Comparison of ENCODE assay signal across 1 cellular context in the genomic region with DNA sequence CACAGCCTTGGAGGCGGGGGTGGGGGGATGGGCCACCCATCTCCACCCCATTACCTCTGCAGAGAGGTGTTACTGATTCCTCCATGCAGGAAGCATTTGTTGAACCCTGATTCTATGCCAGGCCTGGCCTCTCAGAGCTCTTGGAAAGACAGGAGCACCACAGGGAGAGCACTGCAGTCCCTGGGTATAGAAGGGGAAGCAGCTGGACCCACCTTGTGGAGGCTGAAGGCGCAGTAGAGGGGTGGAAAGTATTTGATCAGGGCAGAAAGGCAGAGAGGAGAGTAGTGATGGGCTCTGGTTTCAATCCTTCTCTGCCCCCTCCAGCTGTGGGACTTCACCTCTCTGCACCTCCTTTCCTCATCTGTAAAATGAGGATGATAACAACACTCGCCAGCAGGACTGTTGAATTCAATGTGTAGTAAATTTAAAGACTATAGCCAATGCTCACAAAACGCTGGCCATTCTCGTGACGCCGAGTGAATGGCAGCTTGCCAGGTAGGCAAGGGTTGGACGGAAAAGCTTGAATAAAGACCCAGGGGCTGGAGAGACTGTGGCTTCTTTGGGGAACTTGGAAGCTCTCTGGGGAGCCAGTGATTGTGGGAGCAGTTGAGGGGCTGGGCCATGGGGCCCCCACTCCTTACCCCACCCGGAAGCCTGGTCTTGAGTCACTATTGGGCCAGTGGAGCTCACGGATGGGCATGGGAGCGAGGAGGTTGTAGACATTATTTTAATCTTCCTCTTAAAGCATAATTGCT.
TF ChIP-seq lines count a peak whose summit lies in the region.

No MANE protein-coding gene starts in this region.

TF ChIP-seq in HEK293, 187 proteins besides CTCF, POLR2A, EP300 and RAD21 (continued from another document and continues in another):
- TF ChIP-seq SETDB1 (IDR thresholded peaks at IDR 0.05; ENCODE audit: insufficient read length, low read length), result no peak
- TF ChIP-seq, protein P1, sequence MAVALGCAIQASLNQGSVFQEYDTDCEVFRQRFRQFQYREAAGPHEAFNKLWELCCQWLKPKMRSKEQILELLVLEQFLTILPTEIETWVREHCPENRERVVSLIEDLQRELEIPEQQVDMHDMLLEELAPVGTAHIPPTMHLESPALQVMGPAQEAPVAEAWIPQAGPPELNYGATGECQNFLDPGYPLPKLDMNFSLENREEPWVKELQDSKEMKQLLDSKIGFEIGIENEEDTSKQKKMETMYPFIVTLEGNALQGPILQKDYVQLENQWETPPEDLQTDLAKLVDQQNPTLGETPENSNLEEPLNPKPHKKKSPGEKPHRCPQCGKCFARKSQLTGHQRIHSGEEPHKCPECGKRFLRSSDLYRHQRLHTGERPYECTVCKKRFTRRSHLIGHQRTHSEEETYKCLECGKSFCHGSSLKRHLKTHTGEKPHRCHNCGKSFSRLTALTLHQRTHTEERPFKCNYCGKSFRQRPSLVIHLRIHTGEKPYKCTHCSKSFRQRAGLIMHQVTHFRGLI (tag by site-specific recombination; IDR thresholded peaks at IDR 0.05), result no peak
- TF ChIP-seq, protein P2, sequence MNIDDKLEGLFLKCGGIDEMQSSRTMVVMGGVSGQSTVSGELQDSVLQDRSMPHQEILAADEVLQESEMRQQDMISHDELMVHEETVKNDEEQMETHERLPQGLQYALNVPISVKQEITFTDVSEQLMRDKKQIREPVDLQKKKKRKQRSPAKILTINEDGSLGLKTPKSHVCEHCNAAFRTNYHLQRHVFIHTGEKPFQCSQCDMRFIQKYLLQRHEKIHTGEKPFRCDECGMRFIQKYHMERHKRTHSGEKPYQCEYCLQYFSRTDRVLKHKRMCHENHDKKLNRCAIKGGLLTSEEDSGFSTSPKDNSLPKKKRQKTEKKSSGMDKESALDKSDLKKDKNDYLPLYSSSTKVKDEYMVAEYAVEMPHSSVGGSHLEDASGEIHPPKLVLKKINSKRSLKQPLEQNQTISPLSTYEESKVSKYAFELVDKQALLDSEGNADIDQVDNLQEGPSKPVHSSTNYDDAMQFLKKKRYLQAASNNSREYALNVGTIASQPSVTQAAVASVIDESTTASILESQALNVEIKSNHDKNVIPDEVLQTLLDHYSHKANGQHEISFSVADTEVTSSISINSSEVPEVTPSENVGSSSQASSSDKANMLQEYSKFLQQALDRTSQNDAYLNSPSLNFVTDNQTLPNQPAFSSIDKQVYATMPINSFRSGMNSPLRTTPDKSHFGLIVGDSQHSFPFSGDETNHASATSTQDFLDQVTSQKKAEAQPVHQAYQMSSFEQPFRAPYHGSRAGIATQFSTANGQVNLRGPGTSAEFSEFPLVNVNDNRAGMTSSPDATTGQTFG (tag by site-specific recombination; IDR thresholded peaks at IDR 0.05; ENCODE audit: borderline replicate concordance), result no peak
- no peak for TF ChIP-seq ZNF335 (tag by site-specific recombination; conservative IDR thresholded peaks at IDR 0.05)
- TF ChIP-seq ZNF473 (tag by site-specific recombination; IDR thresholded peaks at IDR 0.05), result no peak
- TF ChIP-seq GLIS2 (tag by site-specific recombination; IDR thresholded peaks at IDR 0.05), result peak; percentile 80; the same call in 1 of the 2 replicates
- TF ChIP-seq ZNF792 (tag by site-specific recombination; IDR thresholded peaks at IDR 0.05), result no peak
- TF ChIP-seq, protein P3, sequence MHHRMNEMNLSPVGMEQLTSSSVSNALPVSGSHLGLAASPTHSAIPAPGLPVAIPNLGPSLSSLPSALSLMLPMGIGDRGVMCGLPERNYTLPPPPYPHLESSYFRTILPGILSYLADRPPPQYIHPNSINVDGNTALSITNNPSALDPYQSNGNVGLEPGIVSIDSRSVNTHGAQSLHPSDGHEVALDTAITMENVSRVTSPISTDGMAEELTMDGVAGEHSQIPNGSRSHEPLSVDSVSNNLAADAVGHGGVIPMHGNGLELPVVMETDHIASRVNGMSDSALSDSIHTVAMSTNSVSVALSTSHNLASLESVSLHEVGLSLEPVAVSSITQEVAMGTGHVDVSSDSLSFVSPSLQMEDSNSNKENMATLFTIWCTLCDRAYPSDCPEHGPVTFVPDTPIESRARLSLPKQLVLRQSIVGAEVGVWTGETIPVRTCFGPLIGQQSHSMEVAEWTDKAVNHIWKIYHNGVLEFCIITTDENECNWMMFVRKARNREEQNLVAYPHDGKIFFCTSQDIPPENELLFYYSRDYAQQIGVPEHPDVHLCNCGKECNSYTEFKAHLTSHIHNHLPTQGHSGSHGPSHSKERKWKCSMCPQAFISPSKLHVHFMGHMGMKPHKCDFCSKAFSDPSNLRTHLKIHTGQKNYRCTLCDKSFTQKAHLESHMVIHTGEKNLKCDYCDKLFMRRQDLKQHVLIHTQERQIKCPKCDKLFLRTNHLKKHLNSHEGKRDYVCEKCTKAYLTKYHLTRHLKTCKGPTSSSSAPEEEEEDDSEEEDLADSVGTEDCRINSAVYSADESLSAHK (tag by site-specific recombination; IDR thresholded peaks at IDR 0.05), result no peak
- TF ChIP-seq, protein P4, sequence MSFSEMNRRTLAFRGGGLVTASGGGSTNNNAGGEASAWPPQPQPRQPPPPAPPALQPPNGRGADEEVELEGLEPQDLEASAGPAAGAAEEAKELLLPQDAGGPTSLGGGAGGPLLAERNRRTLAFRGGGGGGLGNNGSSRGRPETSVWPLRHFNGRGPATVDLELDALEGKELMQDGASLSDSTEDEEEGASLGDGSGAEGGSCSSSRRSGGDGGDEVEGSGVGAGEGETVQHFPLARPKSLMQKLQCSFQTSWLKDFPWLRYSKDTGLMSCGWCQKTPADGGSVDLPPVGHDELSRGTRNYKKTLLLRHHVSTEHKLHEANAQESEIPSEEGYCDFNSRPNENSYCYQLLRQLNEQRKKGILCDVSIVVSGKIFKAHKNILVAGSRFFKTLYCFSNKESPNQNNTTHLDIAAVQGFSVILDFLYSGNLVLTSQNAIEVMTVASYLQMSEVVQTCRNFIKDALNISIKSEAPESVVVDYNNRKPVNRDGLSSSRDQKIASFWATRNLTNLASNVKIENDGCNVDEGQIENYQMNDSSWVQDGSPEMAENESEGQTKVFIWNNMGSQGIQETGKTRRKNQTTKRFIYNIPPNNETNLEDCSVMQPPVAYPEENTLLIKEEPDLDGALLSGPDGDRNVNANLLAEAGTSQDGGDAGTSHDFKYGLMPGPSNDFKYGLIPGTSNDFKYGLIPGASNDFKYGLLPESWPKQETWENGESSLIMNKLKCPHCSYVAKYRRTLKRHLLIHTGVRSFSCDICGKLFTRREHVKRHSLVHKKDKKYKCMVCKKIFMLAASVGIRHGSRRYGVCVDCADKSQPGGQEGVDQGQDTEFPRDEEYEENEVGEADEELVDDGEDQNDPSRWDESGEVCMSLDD (tag by site-specific recombination; IDR thresholded peaks at IDR 0.05), result no peak
- no peak for TF ChIP-seq ZNF140 (tag by site-specific recombination; IDR thresholded peaks at IDR 0.05)
- TF ChIP-seq ZNF610 (tag by site-specific recombination; IDR thresholded peaks at IDR 0.05; ENCODE audit: borderline replicate concordance), result no peak
- TF ChIP-seq ZNF10 (tag by site-specific recombination; IDR thresholded peaks at IDR 0.05), result no peak
- no peak for TF ChIP-seq RBAK (tag by site-specific recombination; IDR thresholded peaks at IDR 0.05)
- peak; percentile 51; the same call in 1 of the 2 replicates for TF ChIP-seq ZIC2 (tag by site-specific recombination; IDR thresholded peaks at IDR 0.05)
- no peak for TF ChIP-seq ZNF585B (tag by site-specific recombination; IDR thresholded peaks at IDR 0.05)
- TF ChIP-seq ZNF776 (tag by site-specific recombination; IDR thresholded peaks at IDR 0.05; ENCODE audit: borderline replicate concordance), result no peak
- no peak for TF ChIP-seq ZNF623 (tag by site-specific recombination; IDR thresholded peaks at IDR 0.05)
- no peak for TF ChIP-seq ZNF221 (tag by site-specific recombination; IDR thresholded peaks at IDR 0.05; ENCODE audit: borderline replicate concordance)
- no peak for TF ChIP-seq SCRT2 (tag by site-specific recombination; IDR thresholded peaks at IDR 0.05)
- TF ChIP-seq ZNF114 (tag by site-specific recombination; IDR thresholded peaks at IDR 0.05), result no peak
- TF ChIP-seq, protein P5, sequence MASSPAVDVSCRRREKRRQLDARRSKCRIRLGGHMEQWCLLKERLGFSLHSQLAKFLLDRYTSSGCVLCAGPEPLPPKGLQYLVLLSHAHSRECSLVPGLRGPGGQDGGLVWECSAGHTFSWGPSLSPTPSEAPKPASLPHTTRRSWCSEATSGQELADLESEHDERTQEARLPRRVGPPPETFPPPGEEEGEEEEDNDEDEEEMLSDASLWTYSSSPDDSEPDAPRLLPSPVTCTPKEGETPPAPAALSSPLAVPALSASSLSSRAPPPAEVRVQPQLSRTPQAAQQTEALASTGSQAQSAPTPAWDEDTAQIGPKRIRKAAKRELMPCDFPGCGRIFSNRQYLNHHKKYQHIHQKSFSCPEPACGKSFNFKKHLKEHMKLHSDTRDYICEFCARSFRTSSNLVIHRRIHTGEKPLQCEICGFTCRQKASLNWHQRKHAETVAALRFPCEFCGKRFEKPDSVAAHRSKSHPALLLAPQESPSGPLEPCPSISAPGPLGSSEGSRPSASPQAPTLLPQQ (tag by site-specific recombination; IDR thresholded peaks at IDR 0.05), result peak; percentile 63; the same call in 1 of the 2 replicates
- no peak for TF ChIP-seq ZNF791 (tag by site-specific recombination; IDR thresholded peaks at IDR 0.05)
- TF ChIP-seq ZNF132 (tag by site-specific recombination; IDR thresholded peaks at IDR 0.05; ENCODE audit: borderline replicate concordance), result no peak
- no peak for TF ChIP-seq SP2 (tag by site-specific recombination; IDR thresholded peaks at IDR 0.05)
- TF ChIP-seq, protein P6, sequence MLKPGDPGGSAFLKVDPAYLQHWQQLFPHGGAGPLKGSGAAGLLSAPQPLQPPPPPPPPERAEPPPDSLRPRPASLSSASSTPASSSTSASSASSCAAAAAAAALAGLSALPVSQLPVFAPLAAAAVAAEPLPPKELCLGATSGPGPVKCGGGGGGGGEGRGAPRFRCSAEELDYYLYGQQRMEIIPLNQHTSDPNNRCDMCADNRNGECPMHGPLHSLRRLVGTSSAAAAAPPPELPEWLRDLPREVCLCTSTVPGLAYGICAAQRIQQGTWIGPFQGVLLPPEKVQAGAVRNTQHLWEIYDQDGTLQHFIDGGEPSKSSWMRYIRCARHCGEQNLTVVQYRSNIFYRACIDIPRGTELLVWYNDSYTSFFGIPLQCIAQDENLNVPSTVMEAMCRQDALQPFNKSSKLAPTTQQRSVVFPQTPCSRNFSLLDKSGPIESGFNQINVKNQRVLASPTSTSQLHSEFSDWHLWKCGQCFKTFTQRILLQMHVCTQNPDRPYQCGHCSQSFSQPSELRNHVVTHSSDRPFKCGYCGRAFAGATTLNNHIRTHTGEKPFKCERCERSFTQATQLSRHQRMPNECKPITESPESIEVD (tag by site-specific recombination; IDR thresholded peaks at IDR 0.05), result no peak
- peak; percentile 81 for TF ChIP-seq ZBTB48 (tag by site-specific recombination; IDR thresholded peaks at IDR 0.05)
- TF ChIP-seq ZNF670 (tag by site-specific recombination; IDR thresholded peaks at IDR 0.05; ENCODE audit: low read depth), result no peak
- no peak for TF ChIP-seq ZNF112 (tag by site-specific recombination; IDR thresholded peaks at IDR 0.05)
- TF ChIP-seq, protein P7, sequence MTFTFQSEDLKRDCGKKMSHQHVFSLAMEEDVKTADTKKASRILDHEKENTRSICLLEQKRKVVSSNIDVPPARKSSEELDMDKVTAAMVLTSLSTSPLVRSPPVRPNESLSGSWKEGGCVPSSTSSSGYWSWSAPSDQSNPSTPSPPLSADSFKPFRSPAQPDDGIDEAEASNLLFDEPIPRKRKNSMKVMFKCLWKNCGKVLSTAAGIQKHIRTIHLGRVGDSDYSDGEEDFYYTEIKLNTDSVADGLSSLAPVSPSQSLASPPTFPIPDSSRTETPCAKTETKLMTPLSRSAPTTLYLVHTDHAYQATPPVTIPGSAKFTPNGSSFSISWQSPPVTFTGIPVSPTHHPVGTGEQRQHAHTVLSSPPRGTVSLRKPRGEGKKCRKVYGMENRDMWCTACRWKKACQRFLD (tag by site-specific recombination; IDR thresholded peaks at IDR 0.05), result no peak
- no peak for TF ChIP-seq ZNF768 (tag by site-specific recombination; IDR thresholded peaks at IDR 0.05)
- no peak for TF ChIP-seq BCL11B (tag by site-specific recombination; IDR thresholded peaks at IDR 0.05; ENCODE audit: low read depth)
- 0 out of 2 replicates have a peak, but pooled peaks have one; percentile 13 for TF ChIP-seq ZFP69B (tag by site-specific recombination; IDR thresholded peaks at IDR 0.05)
- TF ChIP-seq ZNF529 (tag by site-specific recombination; IDR thresholded peaks at IDR 0.05; ENCODE audit: insufficient replicate concordance), result no peak
- no peak for TF ChIP-seq ZNF302 (tag by site-specific recombination; IDR thresholded peaks at IDR 0.05; ENCODE audit: low read depth)
- TF ChIP-seq, protein P8, sequence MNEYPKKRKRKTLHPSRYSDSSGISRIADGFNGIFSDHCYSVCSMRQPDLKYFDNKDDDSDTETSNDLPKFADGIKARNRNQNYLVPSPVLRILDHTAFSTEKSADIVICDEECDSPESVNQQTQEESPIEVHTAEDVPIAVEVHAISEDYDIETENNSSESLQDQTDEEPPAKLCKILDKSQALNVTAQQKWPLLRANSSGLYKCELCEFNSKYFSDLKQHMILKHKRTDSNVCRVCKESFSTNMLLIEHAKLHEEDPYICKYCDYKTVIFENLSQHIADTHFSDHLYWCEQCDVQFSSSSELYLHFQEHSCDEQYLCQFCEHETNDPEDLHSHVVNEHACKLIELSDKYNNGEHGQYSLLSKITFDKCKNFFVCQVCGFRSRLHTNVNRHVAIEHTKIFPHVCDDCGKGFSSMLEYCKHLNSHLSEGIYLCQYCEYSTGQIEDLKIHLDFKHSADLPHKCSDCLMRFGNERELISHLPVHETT (tag by site-specific recombination; IDR thresholded peaks at IDR 0.05), result no peak
- TF ChIP-seq GLIS1 (tag by site-specific recombination; IDR thresholded peaks at IDR 0.05), result peak; percentile 72
- no peak for TF ChIP-seq ZNF2 (tag by site-specific recombination; IDR thresholded peaks at IDR 0.05)
- TF ChIP-seq ZNF391 (tag by site-specific recombination; IDR thresholded peaks at IDR 0.05; ENCODE audit: borderline replicate concordance, low read depth), result no peak
- TF ChIP-seq KLF8 (tag by site-specific recombination; IDR thresholded peaks at IDR 0.05), result no peak
- no peak; the same call in 1 of the 2 replicates for TF ChIP-seq ZNF394 (tag by site-specific recombination; IDR thresholded peaks at IDR 0.05; ENCODE audit: borderline replicate concordance)
- TF ChIP-seq, protein P9, sequence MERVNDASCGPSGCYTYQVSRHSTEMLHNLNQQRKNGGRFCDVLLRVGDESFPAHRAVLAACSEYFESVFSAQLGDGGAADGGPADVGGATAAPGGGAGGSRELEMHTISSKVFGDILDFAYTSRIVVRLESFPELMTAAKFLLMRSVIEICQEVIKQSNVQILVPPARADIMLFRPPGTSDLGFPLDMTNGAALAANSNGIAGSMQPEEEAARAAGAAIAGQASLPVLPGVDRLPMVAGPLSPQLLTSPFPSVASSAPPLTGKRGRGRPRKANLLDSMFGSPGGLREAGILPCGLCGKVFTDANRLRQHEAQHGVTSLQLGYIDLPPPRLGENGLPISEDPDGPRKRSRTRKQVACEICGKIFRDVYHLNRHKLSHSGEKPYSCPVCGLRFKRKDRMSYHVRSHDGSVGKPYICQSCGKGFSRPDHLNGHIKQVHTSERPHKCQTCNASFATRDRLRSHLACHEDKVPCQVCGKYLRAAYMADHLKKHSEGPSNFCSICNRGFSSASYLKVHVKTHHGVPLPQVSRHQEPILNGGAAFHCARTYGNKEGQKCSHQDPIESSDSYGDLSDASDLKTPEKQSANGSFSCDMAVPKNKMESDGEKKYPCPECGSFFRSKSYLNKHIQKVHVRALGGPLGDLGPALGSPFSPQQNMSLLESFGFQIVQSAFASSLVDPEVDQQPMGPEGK (tag by site-specific recombination; IDR thresholded peaks at IDR 0.05), result peak; percentile 89
- TF ChIP-seq ZNF621 (tag by site-specific recombination; IDR thresholded peaks at IDR 0.05), result no peak
- no peak for TF ChIP-seq ZNF510 (tag by site-specific recombination; IDR thresholded peaks at IDR 0.05; ENCODE audit: insufficient replicate concordance)
- 0 out of 2 replicates have a peak, but pooled peaks have one; percentile 16 for TF ChIP-seq ZNF501 (tag by site-specific recombination; IDR thresholded peaks at IDR 0.05)
